15 cellular contexts compared by ENCODE assay signal in the genomic region with DNA sequence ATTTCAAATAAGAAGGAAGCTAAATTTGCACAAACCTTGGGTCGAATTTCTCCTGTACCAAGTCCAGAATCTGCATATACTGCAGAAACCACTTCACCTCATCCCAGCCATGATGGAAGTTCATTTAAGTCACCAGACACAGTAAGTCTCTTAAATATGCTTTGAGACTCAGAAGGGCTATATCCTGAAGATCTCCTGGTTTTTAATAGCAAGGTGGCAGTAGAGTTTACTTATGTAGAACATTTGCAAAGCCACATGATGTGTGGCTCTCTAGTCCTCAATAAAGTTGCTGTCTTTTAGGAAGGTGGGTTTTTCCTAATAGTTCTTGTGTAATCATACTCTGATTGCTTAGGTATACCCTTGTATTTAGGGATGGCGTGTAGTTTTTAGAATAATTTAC.
"Had no signal": no experiment of that assay in that cellular context is flagged by ENCODE, and none has a peak within 500 bp of the region (broad histone marks: within the 10 kb centered on the region; RNA-seq: fewer than 3 reads in every experiment).

No MANE protein-coding gene starts in this region.

- H3K4me3 Mint-ChIP-seq: activated B cell treated with CpG ODN at 0.5 μM for 24 hours; activated naive CD8-positive, alpha-beta T cell treated with anti-CD3 and anti-CD28 coated beads, Interleukin-2, amount 50 U/mL, for 24 hours; naive B cell; stimulated activated effector memory CD8-positive, alpha-beta T cell treated with anti-CD3 and anti-CD28 coated beads, Interleukin-12 subunit alpha, Interleukin-12 subunit beta, amount 100 ng/mL, for 72 hours had no signal

- H3K9me3 ChIP-seq: esophagus muscularis mucosa, thyroid gland had no signal

- ATAC-seq: activated naive CD8-positive, alpha-beta T cell treated with anti-CD3 and anti-CD28 coated beads, Interleukin-2, amount 50 U/mL, for 24 hours; left lobe of liver; stimulated activated effector memory CD8-positive, alpha-beta T cell treated with anti-CD3 and anti-CD28 coated beads, Interleukin-12 subunit alpha, Interleukin-12 subunit beta, amount 100 ng/mL, for 72 hours had no signal

- H3K36me3 ChIP-seq: thyroid gland had no signal

- H3K9me3 Mint-ChIP-seq: activated B cell treated with CpG ODN at 0.5 μM for 24 hours; activated naive CD8-positive, alpha-beta T cell treated with anti-CD3 and anti-CD28 coated beads, Interleukin-2, amount 50 U/mL, for 24 hours; naive B cell; stimulated activated effector memory CD8-positive, alpha-beta T cell treated with anti-CD3 and anti-CD28 coated beads, Interleukin-12 subunit alpha, Interleukin-12 subunit beta, amount 100 ng/mL, for 72 hours had no signal

- H3K27ac Mint-ChIP-seq: activated B cell treated with CpG ODN at 0.5 μM for 24 hours; activated naive CD8-positive, alpha-beta T cell treated with anti-CD3 and anti-CD28 coated beads, Interleukin-2, amount 50 U/mL, for 24 hours; naive B cell; stimulated activated effector memory CD8-positive, alpha-beta T cell treated with anti-CD3 and anti-CD28 coated beads, Interleukin-12 subunit alpha, Interleukin-12 subunit beta, amount 100 ng/mL, for 72 hours had no signal

- H3K4me1 Mint-ChIP-seq: activated B cell treated with CpG ODN at 0.5 μM for 24 hours; naive B cell; stimulated activated effector memory CD8-positive, alpha-beta T cell treated with anti-CD3 and anti-CD28 coated beads, Interleukin-12 subunit alpha, Interleukin-12 subunit beta, amount 100 ng/mL, for 72 hours had no signal

- H3K4me3 ChIP-seq: esophagus muscularis mucosa, thyroid gland had no signal

- H3K27me3 ChIP-seq: esophagus muscularis mucosa, thyroid gland had no signal

- H3K4me1 ChIP-seq: esophagus muscularis mucosa, thyroid gland had no signal

- DNase-seq: activated B cell treated with CpG ODN at 0.5 μM for 24 hours; activated CD4-positive, alpha-beta T cell treated with anti-CD3 and anti-CD28 coated beads for 48 hours; activated naive CD4-positive, alpha-beta T cell treated with Interleukin-2 at 50 U/mL for 16 hours; activated naive CD8-positive, alpha-beta T cell treated with anti-CD3 and anti-CD28 coated beads, Interleukin-2, amount 50 U/mL, for 24 hours; activated T-cell treated with anti-CD3 and anti-CD28 coated beads for 4 hours; aorta; hippocampal formation; naive B cell; stimulated activated CD4-positive, alpha-beta T cell treated with anti-CD3 and anti-CD28 coated beads, Interleukin-12 subunit alpha, Interleukin-12 subunit beta, amount 100 ng/mL, for 4 hours; stimulated activated CD4-positive, alpha-beta T cell treated with anti-CD3 and anti-CD28 coated beads, Interleukin-2, amount 100 ng/mL, for 24 hours; T-helper 2 cell; thyroid gland had no signal

- H3K27me3 Mint-ChIP-seq: activated B cell treated with CpG ODN at 0.5 μM for 24 hours; activated naive CD8-positive, alpha-beta T cell treated with anti-CD3 and anti-CD28 coated beads, Interleukin-2, amount 50 U/mL, for 24 hours; naive B cell had no signal

- H3K27ac ChIP-seq: esophagus muscularis mucosa, thyroid gland had no signal
